26 cellular contexts compared by ENCODE assay signal in the genomic region with DNA sequence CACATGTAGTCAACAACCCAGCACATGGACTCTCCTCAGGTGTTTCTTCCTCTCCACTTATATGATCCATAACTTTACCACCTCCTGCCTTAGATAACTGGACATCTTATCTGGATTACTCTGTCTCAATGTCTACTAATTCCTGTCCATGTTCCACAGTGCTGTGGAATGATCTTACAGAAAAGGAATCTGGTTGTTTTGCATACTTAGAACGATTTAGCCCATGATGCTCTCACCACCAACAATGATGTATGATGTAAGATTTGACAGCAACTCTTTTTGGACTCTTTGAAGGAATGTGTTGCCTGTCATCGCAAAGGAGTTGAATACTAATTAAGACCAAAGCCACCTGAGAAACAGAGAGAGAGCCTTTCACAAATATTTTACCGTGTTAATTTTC. TPM values are rescaled to one million over a fixed set of nuclear protein-coding genes. Genes with fewer than 3 reads are reported as not detected.
"Had no signal": no experiment of that assay in that cellular context is flagged by ENCODE, and none has a peak within 500 bp of the region (broad histone marks: within the 10 kb centered on the region; RNA-seq: fewer than 3 reads in every experiment).

No MANE protein-coding gene starts in this region.

- H3K4me3 ChIP-seq: cardiac muscle cell, left lung, right atrium auricular region, testis, upper lobe of right lung had no signal

- H3K27me3 ChIP-seq: cardiac muscle cell, left lung, right atrium auricular region, testis, upper lobe of right lung had no signal

- H3K27ac ChIP-seq: cardiac muscle cell, left lung, right atrium auricular region, testis, upper lobe of right lung, WERI-Rb-1 had no signal

- H3K36me3 ChIP-seq: cardiac muscle cell, left lung, right atrium auricular region, upper lobe of right lung, WERI-Rb-1 had no signal

- FAIRE-seq: keratinocyte, small intestine had no signal

- DNase-seq: activated CD4-positive, alpha-beta T cell treated with anti-CD3 and anti-CD28 coated beads, Interleukin-2, amount 50 U/mL, for 4 hours; activated effector memory CD4-positive, alpha-beta T cell treated with anti-CD3 and anti-CD28 coated beads, Interleukin-2, amount 50 U/mL, for 16 hours; activated naive CD4-positive, alpha-beta T cell treated with anti-CD3 and anti-CD28 coated beads, Interleukin-2, amount 50 U/mL, for 16 hours; activated T-cell treated with anti-CD3 and anti-CD28 coated beads, Interleukin-2, amount 50 U/mL, for 72 hours; aorta; foreskin melanocyte; hypothalamus; left lung; small intestine; stimulated activated CD4-positive, alpha-beta T cell treated with anti-CD3 and anti-CD28 coated beads, Interleukin-4, amount 100 ng/mL, for 1 hour; T1000; testis; upper lobe of right lung; WERI-Rb-1 had no signal

- ATAC-seq: activated T-cell treated with anti-CD3 and anti-CD28 coated beads, Interleukin-2, amount 50 U/mL, for 72 hours; left lung; stimulated activated effector memory CD8-positive, alpha-beta T cell treated with anti-CD3 and anti-CD28 coated beads, Interleukin-12 subunit alpha, Interleukin-12 subunit beta, amount 100 ng/mL, for 72 hours; upper lobe of right lung had no signal

- H3K4me1 ChIP-seq: left lung, right atrium auricular region, testis, upper lobe of right lung had no signal

- H3K9me3 ChIP-seq: left lung, right atrium auricular region, testis, upper lobe of right lung had no signal

RNA-seq across cellular contexts. Expression of a gene that starts 37.6 kb away (rescaled TPM):
- total RNA-seq: activated CD8-positive, alpha-beta memory T cell treated with anti-CD3 and anti-CD28 coated beads for 36 hours; activated T-cell treated with anti-CD3 and anti-CD28 coated beads, Interleukin-2, amount 50 U/mL, for 72 hours; aorta; cardiac muscle cell; chondrocyte; dermis microvascular lymphatic vessel endothelial cell; fibroblast of lung; lung microvascular endothelial cell; myocyte; osteoblast; T-helper 1 cell treated with Interleukin-12 subunit alpha and Interleukin-12 subunit beta and Interleukin-4 antibody, amounts not matched to agents 30 ng/mL and 1 ng/mL, for 36 hours had no signal
- polyA plus RNA-seq: cardiac muscle cell, fibroblast of lung, keratinocyte had no signal
